ENCODE assay signal across 8 cellular contexts in genomic region chr13:93266681-93267080, GRCh38.
"Had no signal": no experiment of that assay in that cellular context is flagged by ENCODE, and none has a peak within 500 bp of the region (broad histone marks: within the 10 kb centered on the region; RNA-seq: fewer than 3 reads in every experiment).

No MANE protein-coding gene starts in this region.

- FAIRE-seq: G401.6, GM12878, GM12891, GM12892, GM18507, GM19239 had no signal

- H3K4me3 ChIP-seq: GM12878 had no signal

- DNase-seq: GDM1, GF-D8 had no signal
